ENCODE assay signal across 8 cellular contexts in the genomic region with DNA sequence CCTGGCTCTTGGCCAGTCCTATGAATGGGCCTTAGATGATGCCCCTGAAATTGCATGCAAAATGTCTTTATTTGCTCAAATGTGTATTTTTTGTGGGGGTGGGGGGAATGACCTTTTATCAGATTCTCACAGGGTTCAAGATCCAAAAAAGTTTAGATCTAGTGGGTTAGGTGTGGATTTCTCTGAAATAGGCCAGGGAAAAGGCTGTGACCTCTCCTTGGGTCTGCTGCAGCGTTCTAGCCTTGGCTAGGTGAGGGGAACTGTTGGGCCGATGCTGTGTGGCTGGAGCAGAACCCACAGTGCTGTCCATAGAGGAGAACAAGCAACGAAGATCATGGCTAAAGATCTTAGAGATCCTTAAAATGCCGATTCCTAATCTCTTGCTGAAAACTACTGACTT.
"Had no signal": no experiment of that assay in that cellular context is flagged by ENCODE, and none has a peak within 500 bp of the region (broad histone marks: within the 10 kb centered on the region; RNA-seq: fewer than 3 reads in every experiment).

No MANE protein-coding gene starts in this region.

- H3K9me3 Mint-ChIP-seq: activated CD4-positive, alpha-beta memory T cell treated with anti-CD3 and anti-CD28 coated beads, Interleukin-2, amount 10 ng/mL, durations not matched to agents 7 days and 5 days; activated T-helper 2 cell treated with anti-CD3 and anti-CD28 coated beads, Interferon-gamma antibody, Interleukin-2, Interleukin-4, amounts not matched to agents 10 μg/mL and 5 μg/mL and 100 μg/mL, durations not matched to agents 14 hours and 24 hours and 36 hours had no signal

- ATAC-seq: right cardiac atrium had no signal

- DNase-seq: activated CD4-positive, alpha-beta memory T cell treated with anti-CD3 and anti-CD28 coated beads, Interleukin-2, amount 10 ng/mL, durations not matched to agents 7 days and 5 days; effector memory CD4-positive, alpha-beta T cell; left ventricle myocardium inferior; mesenchymal stem cell; stimulated activated naive CD4-positive, alpha-beta T cell; SW 1271 had no signal

- H3K4me3 Mint-ChIP-seq: activated CD4-positive, alpha-beta memory T cell treated with anti-CD3 and anti-CD28 coated beads, Interleukin-2, amount 10 ng/mL, durations not matched to agents 7 days and 5 days had no signal

- H3K27ac Mint-ChIP-seq: activated CD4-positive, alpha-beta memory T cell treated with anti-CD3 and anti-CD28 coated beads, Interleukin-2, amount 10 ng/mL, durations not matched to agents 7 days and 5 days; activated T-helper 2 cell treated with anti-CD3 and anti-CD28 coated beads, Interferon-gamma antibody, Interleukin-2, Interleukin-4, amounts not matched to agents 10 μg/mL and 5 μg/mL and 100 μg/mL, durations not matched to agents 14 hours and 24 hours and 36 hours had no signal

- H3K27me3 Mint-ChIP-seq: activated CD4-positive, alpha-beta memory T cell treated with anti-CD3 and anti-CD28 coated beads, Interleukin-2, amount 10 ng/mL, durations not matched to agents 7 days and 5 days had no signal
